Comparison of ENCODE assay signal across 1 cellular context in the genomic region with DNA sequence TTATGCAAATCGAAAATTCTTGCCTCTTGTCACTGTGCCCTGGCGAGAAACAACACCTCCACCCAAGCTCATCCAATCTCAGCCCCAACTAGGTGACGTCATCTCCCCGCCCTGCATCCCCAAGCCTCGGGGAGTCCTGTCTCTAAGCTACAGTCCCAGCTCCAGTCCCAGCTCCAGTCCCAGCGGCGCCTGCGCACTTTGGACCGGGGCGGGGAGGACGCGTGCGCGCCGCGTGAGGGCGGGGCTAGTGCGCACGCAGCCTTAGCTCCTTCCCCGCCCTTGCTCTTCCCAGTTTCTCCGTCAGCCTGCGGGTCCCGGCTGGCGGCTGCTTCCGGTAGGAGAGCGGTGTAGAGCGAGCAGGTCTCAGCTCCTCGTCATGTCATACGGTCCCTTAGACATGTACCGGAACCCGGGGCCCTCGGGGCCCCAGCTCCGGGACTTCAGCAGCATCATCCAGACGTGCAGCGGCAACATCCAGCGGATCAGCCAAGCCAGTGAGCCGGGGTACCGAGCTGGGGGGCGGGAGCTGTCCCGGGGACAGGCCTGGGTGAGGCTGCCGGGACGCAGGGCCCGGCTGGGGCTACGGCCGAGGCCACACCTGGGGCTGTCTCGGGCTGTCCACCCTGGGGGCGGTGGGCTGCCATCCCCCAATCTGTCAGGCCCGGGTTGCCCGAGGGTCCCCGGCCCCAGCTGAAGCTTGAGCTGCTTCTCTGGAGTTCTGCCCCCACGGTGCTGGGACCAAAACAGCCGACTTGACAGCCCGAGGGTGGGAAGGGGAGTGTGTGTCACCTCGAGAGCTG.
TF ChIP-seq lines count a peak whose summit lies in the region.

A gene (plus strand): TSS at position 288 of the 800 bp plus-strand sequence. CDS start 89 bp downstream, at position 377.

TF ChIP-seq in K562, 482 proteins besides CTCF, POLR2A, EP300 and RAD21 (continued from another document and continues in another):
- TF ChIP-seq, protein P1, sequence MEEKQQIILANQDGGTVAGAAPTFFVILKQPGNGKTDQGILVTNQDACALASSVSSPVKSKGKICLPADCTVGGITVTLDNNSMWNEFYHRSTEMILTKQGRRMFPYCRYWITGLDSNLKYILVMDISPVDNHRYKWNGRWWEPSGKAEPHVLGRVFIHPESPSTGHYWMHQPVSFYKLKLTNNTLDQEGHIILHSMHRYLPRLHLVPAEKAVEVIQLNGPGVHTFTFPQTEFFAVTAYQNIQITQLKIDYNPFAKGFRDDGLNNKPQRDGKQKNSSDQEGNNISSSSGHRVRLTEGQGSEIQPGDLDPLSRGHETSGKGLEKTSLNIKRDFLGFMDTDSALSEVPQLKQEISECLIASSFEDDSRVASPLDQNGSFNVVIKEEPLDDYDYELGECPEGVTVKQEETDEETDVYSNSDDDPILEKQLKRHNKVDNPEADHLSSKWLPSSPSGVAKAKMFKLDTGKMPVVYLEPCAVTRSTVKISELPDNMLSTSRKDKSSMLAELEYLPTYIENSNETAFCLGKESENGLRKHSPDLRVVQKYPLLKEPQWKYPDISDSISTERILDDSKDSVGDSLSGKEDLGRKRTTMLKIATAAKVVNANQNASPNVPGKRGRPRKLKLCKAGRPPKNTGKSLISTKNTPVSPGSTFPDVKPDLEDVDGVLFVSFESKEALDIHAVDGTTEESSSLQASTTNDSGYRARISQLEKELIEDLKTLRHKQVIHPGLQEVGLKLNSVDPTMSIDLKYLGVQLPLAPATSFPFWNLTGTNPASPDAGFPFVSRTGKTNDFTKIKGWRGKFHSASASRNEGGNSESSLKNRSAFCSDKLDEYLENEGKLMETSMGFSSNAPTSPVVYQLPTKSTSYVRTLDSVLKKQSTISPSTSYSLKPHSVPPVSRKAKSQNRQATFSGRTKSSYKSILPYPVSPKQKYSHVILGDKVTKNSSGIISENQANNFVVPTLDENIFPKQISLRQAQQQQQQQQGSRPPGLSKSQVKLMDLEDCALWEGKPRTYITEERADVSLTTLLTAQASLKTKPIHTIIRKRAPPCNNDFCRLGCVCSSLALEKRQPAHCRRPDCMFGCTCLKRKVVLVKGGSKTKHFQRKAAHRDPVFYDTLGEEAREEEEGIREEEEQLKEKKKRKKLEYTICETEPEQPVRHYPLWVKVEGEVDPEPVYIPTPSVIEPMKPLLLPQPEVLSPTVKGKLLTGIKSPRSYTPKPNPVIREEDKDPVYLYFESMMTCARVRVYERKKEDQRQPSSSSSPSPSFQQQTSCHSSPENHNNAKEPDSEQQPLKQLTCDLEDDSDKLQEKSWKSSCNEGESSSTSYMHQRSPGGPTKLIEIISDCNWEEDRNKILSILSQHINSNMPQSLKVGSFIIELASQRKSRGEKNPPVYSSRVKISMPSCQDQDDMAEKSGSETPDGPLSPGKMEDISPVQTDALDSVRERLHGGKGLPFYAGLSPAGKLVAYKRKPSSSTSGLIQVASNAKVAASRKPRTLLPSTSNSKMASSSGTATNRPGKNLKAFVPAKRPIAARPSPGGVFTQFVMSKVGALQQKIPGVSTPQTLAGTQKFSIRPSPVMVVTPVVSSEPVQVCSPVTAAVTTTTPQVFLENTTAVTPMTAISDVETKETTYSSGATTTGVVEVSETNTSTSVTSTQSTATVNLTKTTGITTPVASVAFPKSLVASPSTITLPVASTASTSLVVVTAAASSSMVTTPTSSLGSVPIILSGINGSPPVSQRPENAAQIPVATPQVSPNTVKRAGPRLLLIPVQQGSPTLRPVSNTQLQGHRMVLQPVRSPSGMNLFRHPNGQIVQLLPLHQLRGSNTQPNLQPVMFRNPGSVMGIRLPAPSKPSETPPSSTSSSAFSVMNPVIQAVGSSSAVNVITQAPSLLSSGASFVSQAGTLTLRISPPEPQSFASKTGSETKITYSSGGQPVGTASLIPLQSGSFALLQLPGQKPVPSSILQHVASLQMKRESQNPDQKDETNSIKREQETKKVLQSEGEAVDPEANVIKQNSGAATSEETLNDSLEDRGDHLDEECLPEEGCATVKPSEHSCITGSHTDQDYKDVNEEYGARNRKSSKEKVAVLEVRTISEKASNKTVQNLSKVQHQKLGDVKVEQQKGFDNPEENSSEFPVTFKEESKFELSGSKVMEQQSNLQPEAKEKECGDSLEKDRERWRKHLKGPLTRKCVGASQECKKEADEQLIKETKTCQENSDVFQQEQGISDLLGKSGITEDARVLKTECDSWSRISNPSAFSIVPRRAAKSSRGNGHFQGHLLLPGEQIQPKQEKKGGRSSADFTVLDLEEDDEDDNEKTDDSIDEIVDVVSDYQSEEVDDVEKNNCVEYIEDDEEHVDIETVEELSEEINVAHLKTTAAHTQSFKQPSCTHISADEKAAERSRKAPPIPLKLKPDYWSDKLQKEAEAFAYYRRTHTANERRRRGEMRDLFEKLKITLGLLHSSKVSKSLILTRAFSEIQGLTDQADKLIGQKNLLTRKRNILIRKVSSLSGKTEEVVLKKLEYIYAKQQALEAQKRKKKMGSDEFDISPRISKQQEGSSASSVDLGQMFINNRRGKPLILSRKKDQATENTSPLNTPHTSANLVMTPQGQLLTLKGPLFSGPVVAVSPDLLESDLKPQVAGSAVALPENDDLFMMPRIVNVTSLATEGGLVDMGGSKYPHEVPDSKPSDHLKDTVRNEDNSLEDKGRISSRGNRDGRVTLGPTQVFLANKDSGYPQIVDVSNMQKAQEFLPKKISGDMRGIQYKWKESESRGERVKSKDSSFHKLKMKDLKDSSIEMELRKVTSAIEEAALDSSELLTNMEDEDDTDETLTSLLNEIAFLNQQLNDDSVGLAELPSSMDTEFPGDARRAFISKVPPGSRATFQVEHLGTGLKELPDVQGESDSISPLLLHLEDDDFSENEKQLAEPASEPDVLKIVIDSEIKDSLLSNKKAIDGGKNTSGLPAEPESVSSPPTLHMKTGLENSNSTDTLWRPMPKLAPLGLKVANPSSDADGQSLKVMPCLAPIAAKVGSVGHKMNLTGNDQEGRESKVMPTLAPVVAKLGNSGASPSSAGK (IDR thresholded peaks at IDR 0.05), result no peak
- no peak for TF ChIP-seq FUS (optimal IDR thresholded peaks at IDR 0.05; ENCODE audit: low read depth, low read length)
- no peak for TF ChIP-seq SP2 (IDR thresholded peaks at IDR 0.05; ENCODE audit: extremely low read depth, low read depth, low read length, poor library complexity, severe bottlenecking)
- TF ChIP-seq, protein P2, sequence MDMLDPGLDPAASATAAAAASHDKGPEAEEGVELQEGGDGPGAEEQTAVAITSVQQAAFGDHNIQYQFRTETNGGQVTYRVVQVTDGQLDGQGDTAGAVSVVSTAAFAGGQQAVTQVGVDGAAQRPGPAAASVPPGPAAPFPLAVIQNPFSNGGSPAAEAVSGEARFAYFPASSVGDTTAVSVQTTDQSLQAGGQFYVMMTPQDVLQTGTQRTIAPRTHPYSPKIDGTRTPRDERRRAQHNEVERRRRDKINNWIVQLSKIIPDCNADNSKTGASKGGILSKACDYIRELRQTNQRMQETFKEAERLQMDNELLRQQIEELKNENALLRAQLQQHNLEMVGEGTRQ (CRISPR knock-in tag; IDR thresholded peaks at IDR 0.05), result no peak
- no peak for TF ChIP-seq YBX1 (IDR thresholded peaks at IDR 0.05)
- no peak for TF ChIP-seq SIRT6 (IDR thresholded peaks at IDR 0.05; ENCODE audit: low read depth, low read length)
- no peak for TF ChIP-seq OTX1 (CRISPR knock-in tag; IDR thresholded peaks at IDR 0.05)
- TF ChIP-seq NR4A1 (CRISPR knock-in tag; IDR thresholded peaks at IDR 0.05), result no peak
- TF ChIP-seq NR4A1 (tag; IDR thresholded peaks at IDR 0.05), result no peak
- TF ChIP-seq, protein P3, sequence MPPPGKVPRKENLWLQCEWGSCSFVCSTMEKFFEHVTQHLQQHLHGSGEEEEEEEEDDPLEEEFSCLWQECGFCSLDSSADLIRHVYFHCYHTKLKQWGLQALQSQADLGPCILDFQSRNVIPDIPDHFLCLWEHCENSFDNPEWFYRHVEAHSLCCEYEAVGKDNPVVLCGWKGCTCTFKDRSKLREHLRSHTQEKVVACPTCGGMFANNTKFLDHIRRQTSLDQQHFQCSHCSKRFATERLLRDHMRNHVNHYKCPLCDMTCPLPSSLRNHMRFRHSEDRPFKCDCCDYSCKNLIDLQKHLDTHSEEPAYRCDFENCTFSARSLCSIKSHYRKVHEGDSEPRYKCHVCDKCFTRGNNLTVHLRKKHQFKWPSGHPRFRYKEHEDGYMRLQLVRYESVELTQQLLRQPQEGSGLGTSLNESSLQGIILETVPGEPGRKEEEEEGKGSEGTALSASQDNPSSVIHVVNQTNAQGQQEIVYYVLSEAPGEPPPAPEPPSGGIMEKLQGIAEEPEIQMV (tag; conservative IDR thresholded peaks at IDR 0.05; ENCODE audit: low read depth), result no peak
- no peak for TF ChIP-seq RUNX1 (IDR thresholded peaks at IDR 0.05; ENCODE audit: low read depth)
- TF ChIP-seq HDGF (IDR thresholded peaks at IDR 0.05), result no peak
- TF ChIP-seq, protein P4, sequence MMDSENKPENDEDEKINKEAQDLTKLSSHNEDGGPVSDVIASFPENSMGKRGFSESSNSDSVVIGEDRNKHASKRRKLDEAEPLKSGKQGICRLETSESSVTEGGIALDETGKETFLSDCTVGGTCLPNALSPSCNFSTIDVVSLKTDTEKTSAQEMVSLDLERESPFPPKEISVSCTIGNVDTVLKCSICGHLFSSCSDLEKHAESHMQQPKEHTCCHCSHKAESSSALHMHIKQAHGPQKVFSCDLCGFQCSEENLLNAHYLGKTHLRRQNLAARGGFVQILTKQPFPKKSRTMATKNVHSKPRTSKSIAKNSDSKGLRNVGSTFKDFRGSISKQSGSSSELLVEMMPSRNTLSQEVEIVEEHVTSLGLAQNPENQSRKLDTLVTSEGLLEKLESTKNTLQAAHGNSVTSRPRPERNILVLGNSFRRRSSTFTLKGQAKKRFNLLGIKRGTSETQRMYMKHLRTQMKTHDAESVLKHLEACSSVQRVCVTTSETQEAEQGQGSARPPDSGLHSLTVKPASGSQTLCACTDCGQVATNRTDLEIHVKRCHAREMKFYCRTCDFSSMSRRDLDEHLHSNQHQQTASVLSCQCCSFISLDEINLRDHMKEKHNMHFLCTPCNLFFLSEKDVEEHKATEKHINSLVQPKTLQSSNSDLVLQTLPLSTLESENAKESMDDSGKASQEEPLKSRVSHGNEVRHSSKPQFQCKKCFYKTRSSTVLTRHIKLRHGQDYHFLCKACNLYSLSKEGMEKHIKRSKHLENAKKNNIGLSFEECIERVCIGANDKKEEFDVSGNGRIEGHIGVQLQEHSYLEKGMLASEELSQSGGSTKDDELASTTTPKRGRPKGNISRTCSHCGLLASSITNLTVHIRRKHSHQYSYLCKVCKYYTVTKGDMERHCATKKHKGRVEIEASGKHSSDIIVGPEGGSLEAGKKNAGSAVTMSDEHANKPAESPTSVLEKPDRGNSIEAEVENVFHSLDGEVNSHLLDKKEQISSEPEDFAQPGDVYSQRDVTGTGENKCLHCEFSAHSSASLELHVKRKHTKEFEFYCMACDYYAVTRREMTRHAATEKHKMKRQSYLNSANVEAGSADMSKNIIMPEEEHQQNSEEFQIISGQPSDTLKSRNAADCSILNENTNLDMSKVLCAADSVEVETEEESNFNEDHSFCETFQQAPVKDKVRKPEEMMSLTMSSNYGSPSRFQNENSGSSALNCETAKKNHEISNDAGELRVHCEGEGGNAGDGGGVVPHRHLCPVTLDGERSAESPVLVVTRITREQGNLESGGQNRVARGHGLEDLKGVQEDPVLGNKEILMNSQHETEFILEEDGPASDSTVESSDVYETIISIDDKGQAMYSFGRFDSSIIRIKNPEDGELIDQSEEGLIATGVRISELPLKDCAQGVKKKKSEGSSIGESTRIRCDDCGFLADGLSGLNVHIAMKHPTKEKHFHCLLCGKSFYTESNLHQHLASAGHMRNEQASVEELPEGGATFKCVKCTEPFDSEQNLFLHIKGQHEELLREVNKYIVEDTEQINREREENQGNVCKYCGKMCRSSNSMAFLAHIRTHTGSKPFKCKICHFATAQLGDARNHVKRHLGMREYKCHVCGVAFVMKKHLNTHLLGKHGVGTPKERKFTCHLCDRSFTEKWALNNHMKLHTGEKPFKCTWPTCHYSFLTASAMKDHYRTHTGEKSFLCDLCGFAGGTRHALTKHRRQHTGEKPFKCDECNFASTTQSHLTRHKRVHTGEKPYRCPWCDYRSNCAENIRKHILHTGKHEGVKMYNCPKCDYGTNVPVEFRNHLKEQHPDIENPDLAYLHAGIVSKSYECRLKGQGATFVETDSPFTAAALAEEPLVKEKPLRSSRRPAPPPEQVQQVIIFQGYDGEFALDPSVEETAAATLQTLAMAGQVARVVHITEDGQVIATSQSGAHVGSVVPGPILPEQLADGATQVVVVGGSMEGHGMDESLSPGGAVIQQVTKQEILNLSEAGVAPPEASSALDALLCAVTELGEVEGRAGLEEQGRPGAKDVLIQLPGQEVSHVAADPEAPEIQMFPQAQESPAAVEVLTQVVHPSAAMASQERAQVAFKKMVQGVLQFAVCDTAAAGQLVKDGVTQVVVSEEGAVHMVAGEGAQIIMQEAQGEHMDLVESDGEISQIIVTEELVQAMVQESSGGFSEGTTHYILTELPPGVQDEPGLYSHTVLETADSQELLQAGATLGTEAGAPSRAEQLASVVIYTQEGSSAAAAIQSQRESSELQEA (IDR thresholded peaks at IDR 0.05; ENCODE audit: low read depth), result no peak
